12 cellular contexts compared by ENCODE assay signal in genomic region chr3:13088020-13089006, GRCh38. TPM values are rescaled to one million over a fixed set of nuclear protein-coding genes. Genes with fewer than 3 reads are reported as not detected.
DNase-seq lines count a peak whose midpoint lies in the region; ATAC-seq lines count a peak whose summit lies in the region.
"Had no signal": no experiment of that assay in that cellular context is flagged by ENCODE, and none has a peak within 500 bp of the region (broad histone marks: within the 10 kb centered on the region; RNA-seq: fewer than 3 reads in every experiment).

No MANE protein-coding gene starts in this region.

- ATAC-seq in GM18858 (IDR thresholded peaks at IDR 0.05; ENCODE audit: unreplicated experiment), result peak; percentile 48
- ATAC-seq in GM21529 (IDR thresholded peaks at IDR 0.05; ENCODE audit: unreplicated experiment), result peak; percentile 50
- peak; percentile 13 for ATAC-seq in naive thymus-derived CD4-positive, alpha-beta T cell
- ATAC-seq in GM18519 (IDR thresholded peaks at IDR 0.05; ENCODE audit: low FRiP score, unreplicated experiment), result no peak
- ATAC-seq in GM19452 (IDR thresholded peaks at IDR 0.05; ENCODE audit: unreplicated experiment), result no peak

- POLR2A ChIA-PET in naive thymus-derived CD4-positive, alpha-beta T cell (lab: Charles Lee), result no interaction called here

- H3K4me1 Mint-ChIP-seq in naive thymus-derived CD4-positive, alpha-beta T cell, result peaks cover 0 to 21% (median 4%) of the 10 kb centered on the region in 7 donors

- no peaks in the 10 kb centered on the region for H3K27me3 ChIP-seq in naive thymus-derived CD4-positive, alpha-beta T cell (ENCODE audit: control insufficient read depth in 2 of 2, insufficient read depth in 2 of 2, low read length in 2 of 2)

- peaks cover 0 to under 1% (median 0%) of the 10 kb centered on the region in 11 donors for H3K9me3 Mint-ChIP-seq in naive thymus-derived CD4-positive, alpha-beta T cell
- H3K9me3 Mint-ChIP-seq: T-helper 1 cell treated with Interleukin-12 subunit alpha and Interleukin-12 subunit beta and Interleukin-4 antibody, amounts not matched to agents 30 μg/mL and 1 μg/mL, for 36 hours had no signal

- no peak overlapping the region for H3K4me3 ChIP-seq in naive thymus-derived CD4-positive, alpha-beta T cell (ENCODE audit: low read length)

- no peaks in the 10 kb centered on the region for H3K4me1 ChIP-seq in naive thymus-derived CD4-positive, alpha-beta T cell (ENCODE audit: control insufficient read depth in 2 of 2, insufficient read depth in 2 of 2, low read length in 2 of 2)

- peak overlapping the region; percentile 21 for H3K27ac ChIP-seq in KOPT-K1 (ENCODE audit: low read depth, low read length, poor library complexity, severe bottlenecking)
- H3K27ac ChIP-seq in naive thymus-derived CD4-positive, alpha-beta T cell (ENCODE audit: low read depth, low read length), result no peak overlapping the region

- peaks cover 0 to 4% (median 0%) of the 10 kb centered on the region in 5 donors for H3K27me3 Mint-ChIP-seq in naive thymus-derived CD4-positive, alpha-beta T cell

- H3K36me3 ChIP-seq in KOPT-K1 (ENCODE audit: insufficient read depth, low read length), result no peaks in the 10 kb centered on the region
- H3K36me3 ChIP-seq in naive thymus-derived CD4-positive, alpha-beta T cell (ENCODE audit: control insufficient read depth in 2 of 3, insufficient read depth in 3 of 3, low read length in 3 of 3), result no peaks in the 10 kb centered on the region

- peak overlapping the region in 2 of 9 donors; percentile 15 to 86 for H3K27ac Mint-ChIP-seq in naive thymus-derived CD4-positive, alpha-beta T cell
- H3K27ac Mint-ChIP-seq: T-helper 1 cell treated with Interleukin-12 subunit alpha and Interleukin-12 subunit beta and Interleukin-4 antibody, amounts not matched to agents 30 μg/mL and 1 μg/mL, for 36 hours had no signal

- no peaks in the 10 kb centered on the region for H3K9me3 ChIP-seq in KOPT-K1 (ENCODE audit: insufficient read depth, low read length, poor library complexity, severe bottlenecking)
- H3K9me3 ChIP-seq in naive thymus-derived CD4-positive, alpha-beta T cell (ENCODE audit: control insufficient read depth in 2 of 3, low read length in 3 of 3), result no peaks in the 10 kb centered on the region

- intact Hi-C loops in naive thymus-derived CD4-positive, alpha-beta T cell (cut with micrococcal nuclease), result no loop called here

- no peak overlapping the region for H3K4me3 Mint-ChIP-seq in naive thymus-derived CD4-positive, alpha-beta T cell
- H3K4me3 Mint-ChIP-seq: T-helper 1 cell treated with Interleukin-12 subunit alpha and Interleukin-12 subunit beta and Interleukin-4 antibody, amounts not matched to agents 30 μg/mL and 1 μg/mL, for 36 hours had no signal

- CTCF ChIA-PET in naive thymus-derived CD4-positive, alpha-beta T cell (lab: Charles Lee), result no interaction called here

- no peak for DNase-seq in naive thymus-derived CD4-positive, alpha-beta T cell
- no peak for DNase-seq in Ammon's horn (ENCODE audit: low spot score)
- DNase-seq in activated CD4-positive, CD25-positive, alpha-beta regulatory T cell treated with anti-CD3 and anti-CD28 coated beads, Interleukin-2, amount 50 U/mL, for 72 hours, result no peak
- DNase-seq: activated effector memory CD4-positive, alpha-beta T cell treated with anti-CD3 and anti-CD28 coated beads, Interleukin-2, amount 50 U/mL, for 16 hours; NCI-H2081; retina had no signal

- no peaks in the 10 kb centered on the region for H3K36me3 Mint-ChIP-seq in naive thymus-derived CD4-positive, alpha-beta T cell

RNA-seq across cellular contexts. Expression of gene IQSEC1, which starts 15.1 kb away (rescaled TPM):
- 100 to 1,000 TPM in 1 of 5 experiments, 10 to 100 TPM in 4; 51.8 to 163 (median 79.5) TPM for total RNA-seq in naive thymus-derived CD4-positive, alpha-beta T cell
- polyA plus RNA-seq in naive thymus-derived CD4-positive, alpha-beta T cell, result 10 to 100 TPM; 21.1 to 38.8 TPM

Comparison
In these comparisons a context has a peak if more than half of its experiments do, and no peak if none do; other contexts are left out.
1. ATAC-seq: peak in GM18858 (single experiment), GM21529 (single experiment) and naive thymus-derived CD4-positive, alpha-beta T cell (single experiment); none in GM18519 (single experiment) and GM19452 (single experiment).